Comparison of ENCODE assay signal across 15 cellular contexts in the genomic region with DNA sequence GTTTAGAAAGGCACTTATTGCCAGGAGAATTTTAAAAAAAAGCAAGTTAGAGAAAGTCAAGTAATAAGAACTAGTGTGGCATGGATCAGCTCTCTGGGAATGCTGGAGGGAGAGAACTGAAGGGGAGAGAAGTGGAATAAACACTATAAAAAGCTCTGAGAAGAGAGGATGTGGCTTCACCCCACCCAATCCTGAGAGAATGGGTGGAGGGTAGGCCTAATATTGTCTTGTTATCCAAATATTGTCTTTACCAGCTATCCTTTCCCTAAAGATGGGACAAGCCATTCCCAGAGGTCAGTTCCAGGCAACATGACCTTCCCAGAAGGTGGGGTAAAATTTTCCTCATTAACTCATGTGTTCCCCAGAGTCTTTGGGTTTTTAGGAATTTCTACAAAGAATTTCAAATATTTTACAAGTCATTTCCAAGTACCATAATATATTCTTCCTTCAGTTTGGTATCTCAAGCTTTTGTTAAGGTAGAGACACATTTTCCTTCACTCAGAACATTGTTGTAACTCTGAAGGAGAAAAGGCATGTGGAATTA. TPM values are rescaled to one million over a fixed set of nuclear protein-coding genes. Genes with fewer than 3 reads are reported as not detected.
A peak's percentile ranks its signal among the peaks of the same experiment; 100 is the strongest.
DNase-seq lines count a peak whose midpoint lies in the region; ATAC-seq and TF ChIP-seq lines count a peak whose summit lies in the region.
"Had no signal": no experiment of that assay in that cellular context is flagged by ENCODE, and none has a peak within 500 bp of the region (broad histone marks: within the 10 kb centered on the region; RNA-seq: fewer than 3 reads in every experiment).

No MANE protein-coding gene starts in this region.

- peak overlapping the region in 1 of 3 donors; percentile 0 for H3K27ac Mint-ChIP-seq in CD4-positive, CD25-positive, alpha-beta regulatory T cell
- peak overlapping the region; percentile 95 for H3K27ac Mint-ChIP-seq in memory B cell
- peak overlapping the region; percentile 98 for H3K27ac Mint-ChIP-seq in stimulated activated memory B cell treated with anti-CD40 and anti-IgM and Interleukin-4, amounts not matched to agents 10 μg/mL and 1 μg/mL and 100 μg/mL, for 72 hours

- peaks cover 0 to 42% (median 27%) of the 10 kb centered on the region in 4 donors for H3K4me1 Mint-ChIP-seq in CD4-positive, CD25-positive, alpha-beta regulatory T cell
- H3K4me1 Mint-ChIP-seq in memory B cell, result peaks cover 62% of the 10 kb centered on the region
- H3K4me1 Mint-ChIP-seq in stimulated activated memory B cell treated with anti-CD40 and anti-IgM and Interleukin-4, amounts not matched to agents 10 μg/mL and 1 μg/mL and 100 μg/mL, for 72 hours, result peaks cover 79% of the 10 kb centered on the region

- TF ChIP-seq CTCF in ascending aorta (IDR thresholded peaks at IDR 0.05), result no peak

- peak overlapping the region; percentile 41 for H3K4me3 ChIP-seq in CD4-positive, CD25-positive, alpha-beta regulatory T cell (ENCODE audit: low read depth, low read length)
- no peak overlapping the region for H3K4me3 ChIP-seq in ascending aorta
- H3K4me3 ChIP-seq: BLaER1 had no signal

- intact Hi-C loops in ascending aorta (cut with DNase I), result no loop called here

- no peaks in the 10 kb centered on the region for H3K27me3 ChIP-seq in CD4-positive, CD25-positive, alpha-beta regulatory T cell (ENCODE audit: control insufficient read depth, insufficient read depth, low read length)
- H3K27me3 ChIP-seq in ascending aorta, result no peaks in the 10 kb centered on the region
- H3K27me3 ChIP-seq: BLaER1 had no signal

- H3K9me3 ChIP-seq in CD4-positive, CD25-positive, alpha-beta regulatory T cell (ENCODE audit: control insufficient read depth in 2 of 2, low read length in 2 of 2), result no peaks in the 10 kb centered on the region
- no peaks in the 10 kb centered on the region for H3K9me3 ChIP-seq in ascending aorta

- ATAC-seq in CD4-positive, CD25-positive, alpha-beta regulatory T cell (ENCODE audit: low read depth in 2 of 2), result no peak
- ATAC-seq in memory B cell (ENCODE audit: low read depth) (no peak), HG02571 (IDR thresholded peaks at IDR 0.05; ENCODE audit: unreplicated experiment) (no peak), HG03571 (IDR thresholded peaks at IDR 0.05; ENCODE audit: unreplicated experiment) (no peak)
- no peak for ATAC-seq in stimulated activated memory B cell treated with anti-CD40 and anti-IgM and Interleukin-4, amounts not matched to agents 10 μg/mL and 1 μg/mL and 100 μg/mL, for 72 hours

- H3K4me3 Mint-ChIP-seq in CD4-positive, CD25-positive, alpha-beta regulatory T cell, result peak overlapping the region in 1 of 4 donors; percentile 40
- H3K4me3 Mint-ChIP-seq in memory B cell, result no peak overlapping the region
- H3K4me3 Mint-ChIP-seq in stimulated activated memory B cell treated with anti-CD40 and anti-IgM and Interleukin-4, amounts not matched to agents 10 μg/mL and 1 μg/mL and 100 μg/mL, for 72 hours, result no peak overlapping the region

- peak in 1 of 3 donors; percentile 42 for DNase-seq in CD4-positive, CD25-positive, alpha-beta regulatory T cell
- DNase-seq in ascending aorta (ENCODE audit: low spot score in 2 of 2) (no peak), memory B cell (ENCODE audit: low spot score in 2 of 2) (no peak), kidney tubule cell (ENCODE audit: low spot score) (no peak), GM19240 (ENCODE audit: insufficient read length, low spot score) (no peak)
- DNase-seq: EL, H7, Karpas-422, NCI-H187 treated with DMSO at 0.1 percent for 48 hours, NCI-H510A, SHP77 treated with DMSO at 0.1 percent for 48 hours had no signal

- no peak overlapping the region for H3K27ac ChIP-seq in CD4-positive, CD25-positive, alpha-beta regulatory T cell (ENCODE audit: insufficient read depth, low read length, poor library complexity, severe bottlenecking)
- H3K27ac ChIP-seq in ascending aorta, result peak overlapping the region; percentile 16 to 34
- H3K27ac ChIP-seq: BLaER1 had no signal

- peaks cover 0 to 16% (median 2%) of the 10 kb centered on the region in 7 donors for H3K9me3 Mint-ChIP-seq in CD4-positive, CD25-positive, alpha-beta regulatory T cell
- H3K9me3 Mint-ChIP-seq in memory B cell, result peaks cover 2% of the 10 kb centered on the region
- peaks cover 9% of the 10 kb centered on the region for H3K9me3 Mint-ChIP-seq in stimulated activated memory B cell treated with anti-CD40 and anti-IgM and Interleukin-4, amounts not matched to agents 10 μg/mL and 1 μg/mL and 100 μg/mL, for 72 hours

- peaks cover 4% of the 10 kb centered on the region for H3K36me3 Mint-ChIP-seq in CD4-positive, CD25-positive, alpha-beta regulatory T cell
- peaks cover 13% of the 10 kb centered on the region for H3K36me3 Mint-ChIP-seq in memory B cell
- peaks cover 78% of the 10 kb centered on the region for H3K36me3 Mint-ChIP-seq in stimulated activated memory B cell treated with anti-CD40 and anti-IgM and Interleukin-4, amounts not matched to agents 10 μg/mL and 1 μg/mL and 100 μg/mL, for 72 hours

- no peaks in the 10 kb centered on the region for H3K27me3 Mint-ChIP-seq in CD4-positive, CD25-positive, alpha-beta regulatory T cell
- H3K27me3 Mint-ChIP-seq in memory B cell, result no peaks in the 10 kb centered on the region
- no peaks in the 10 kb centered on the region for H3K27me3 Mint-ChIP-seq in stimulated activated memory B cell treated with anti-CD40 and anti-IgM and Interleukin-4, amounts not matched to agents 10 μg/mL and 1 μg/mL and 100 μg/mL, for 72 hours

- no peaks in the 10 kb centered on the region for H3K36me3 ChIP-seq in CD4-positive, CD25-positive, alpha-beta regulatory T cell (ENCODE audit: control insufficient read depth, insufficient read depth, low read length)
- no peaks in the 10 kb centered on the region for H3K36me3 ChIP-seq in ascending aorta
- H3K36me3 ChIP-seq: BLaER1 had no signal

- peaks cover 13% of the 10 kb centered on the region for H3K4me1 ChIP-seq in CD4-positive, CD25-positive, alpha-beta regulatory T cell (ENCODE audit: control insufficient read depth, insufficient read depth, low read length, poor library complexity, severe bottlenecking)
- H3K4me1 ChIP-seq in ascending aorta, result peaks cover 0 to 9% of the 10 kb centered on the region in 2 donors
- H3K4me1 ChIP-seq: BLaER1 had no signal

RNA-seq across cellular contexts. Expression of a gene that starts 42.4 kb away (rescaled TPM):
- 49.4 TPM for total RNA-seq in CD4-positive, CD25-positive, alpha-beta regulatory T cell
- 10 to 100 TPM in 3 of 4 donors, 1 to 10 TPM in 1; 3.5 to 38.3 (median 17.9) TPM for polyA plus RNA-seq in CD4-positive, CD25-positive, alpha-beta regulatory T cell
- 41.6 TPM for total RNA-seq in ascending aorta
